In the genomic region with DNA sequence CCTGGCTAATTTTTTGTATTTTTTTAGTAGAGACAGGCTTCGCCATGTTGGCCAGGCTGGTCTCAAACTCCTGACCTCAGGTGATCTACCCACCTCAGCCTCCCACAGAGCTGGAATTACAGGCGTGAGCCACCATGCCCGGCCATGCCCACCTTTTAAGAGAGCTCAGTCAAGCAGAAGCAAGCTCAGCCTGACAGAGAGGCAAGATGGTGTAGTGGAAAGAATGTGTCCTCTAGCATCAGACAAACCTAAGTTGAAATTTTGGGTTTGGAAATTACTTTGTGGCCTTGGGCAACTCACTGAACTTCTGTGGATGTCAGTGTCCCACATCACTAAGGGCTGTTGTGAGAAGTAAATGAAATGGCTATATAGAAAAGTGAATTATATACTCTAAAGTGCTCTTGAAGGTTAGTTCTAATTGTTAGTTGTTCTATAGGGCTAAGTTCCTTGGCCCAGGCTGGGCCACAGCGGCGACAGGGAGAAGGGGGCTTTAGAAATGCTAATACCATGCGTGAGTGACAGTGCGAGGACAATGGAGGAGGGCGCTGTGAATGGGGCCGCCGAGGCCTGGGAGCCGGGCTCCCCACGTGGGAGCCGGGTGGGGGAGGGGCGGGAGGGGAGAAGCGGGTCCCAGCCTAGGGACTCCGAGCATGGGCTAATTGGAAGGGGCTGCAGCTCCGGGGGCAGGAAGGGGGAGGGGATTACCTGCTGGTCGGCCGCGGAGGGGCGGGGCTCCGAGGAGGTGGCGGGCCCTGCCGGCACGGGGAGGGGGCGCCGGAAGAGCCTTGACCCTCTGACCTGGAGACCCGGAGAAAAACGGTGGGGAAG, we compare ENCODE assay signal across 21 cellular contexts. TPM values are rescaled to one million over a fixed set of nuclear protein-coding genes. Genes with fewer than 3 reads are reported as not detected.
DNase-seq lines count a peak whose midpoint lies in the region; ATAC-seq and TF ChIP-seq lines count a peak whose summit lies in the region.
"Had no signal": no experiment of that assay in that cellular context is flagged by ENCODE, and none has a peak within 500 bp of the region (broad histone marks: within the 10 kb centered on the region; RNA-seq: fewer than 3 reads in every experiment).

No MANE protein-coding gene starts in this region.

- CTCF ChIA-PET in RWPE1 (lab: Yijun Ruan, JAX) (no interaction called here), Caco-2 (lab: Charles Lee) (no interaction called here)

- H3K4me3 ChIP-seq in HAP-1: peak overlapping the region; percentile 40
- peak overlapping the region; percentile 59 for H3K4me3 ChIP-seq in iPS-15b (ENCODE audit: low read depth, low read length)
- peak overlapping the region; percentile 41 for H3K4me3 ChIP-seq in neuron (ENCODE audit: low read length)
- no peak overlapping the region for H3K4me3 ChIP-seq in Caco-2 (ENCODE audit: low read depth, low read length)
- H3K4me3 ChIP-seq: mucosa of descending colon, pancreas, Peyer's patch, SK-N-MC had no signal

- no peak overlapping the region for H2AFZ ChIP-seq in neuron (ENCODE audit: low read depth, low read length)

- H3K9me3 Mint-ChIP-seq in activated T-helper 17 cell treated with anti-CD3 and anti-CD28 coated beads, Interleukin-2, amount 50 U/mL, for 72 hours: no peaks in the 10 kb centered on the region
- H3K9me3 Mint-ChIP-seq in Caco-2 (ENCODE audit: unreplicated experiment): no peaks in the 10 kb centered on the region
- H3K9me3 Mint-ChIP-seq: activated T-helper 2 cell treated with anti-CD3 and anti-CD28 coated beads, Interferon-gamma antibody, Interleukin-2, Interleukin-4, amounts not matched to agents 10 μg/mL and 5 μg/mL and 100 μg/mL, durations not matched to agents 14 hours and 24 hours and 36 hours had no signal

- intact Hi-C loops in Caco-2 (cut with micrococcal nuclease; ENCODE audit: unreplicated experiment): no loop called here

- H3K27me3 Mint-ChIP-seq in activated T-helper 17 cell treated with anti-CD3 and anti-CD28 coated beads, Interleukin-2, amount 50 U/mL, for 72 hours: no peaks in the 10 kb centered on the region
- no peaks in the 10 kb centered on the region for H3K27me3 Mint-ChIP-seq in Caco-2 (ENCODE audit: insufficient read depth, unreplicated experiment)

- no peaks in the 10 kb centered on the region for H3K36me3 Mint-ChIP-seq in activated T-helper 17 cell treated with anti-CD3 and anti-CD28 coated beads, Interleukin-2, amount 50 U/mL, for 72 hours (ENCODE audit: low read depth)
- H3K36me3 Mint-ChIP-seq in Caco-2 (ENCODE audit: insufficient read depth, unreplicated experiment): no peaks in the 10 kb centered on the region

- H3K27me3 ChIP-seq in HAP-1 (ENCODE audit: low read depth): no peaks in the 10 kb centered on the region
- no peaks in the 10 kb centered on the region for H3K27me3 ChIP-seq in iPS-15b (ENCODE audit: control insufficient read depth, insufficient read depth, low read length)
- H3K27me3 ChIP-seq in neuron (ENCODE audit: insufficient read depth, low read length): no peaks in the 10 kb centered on the region
- H3K27me3 ChIP-seq in Caco-2 (replicated peaks; ENCODE audit: control insufficient read depth, insufficient read depth, low read length): no peaks in the 10 kb centered on the region
- H3K27me3 ChIP-seq: Peyer's patch had no signal

- no peak overlapping the region for H3K4me3 Mint-ChIP-seq in activated T-helper 17 cell treated with anti-CD3 and anti-CD28 coated beads, Interleukin-2, amount 50 U/mL, for 72 hours
- no peak overlapping the region for H3K4me3 Mint-ChIP-seq in Caco-2 (ENCODE audit: unreplicated experiment)

- H3K27ac ChIP-seq in RWPE1: peak overlapping the region; percentile 65
- H3K27ac ChIP-seq: pancreas, Peyer's patch, SK-N-MC had no signal

- ATAC-seq in activated T-helper 17 cell treated with anti-CD3 and anti-CD28 coated beads, Interleukin-2, amount 50 U/mL, for 72 hours (replicated peaks): no peak
- ATAC-seq: left colon, mucosa of descending colon had no signal

- in situ Hi-C loops in HAP-1 (cut with MboI; ENCODE audit: low sequenced_read_pairs): no loop called here

- TF ChIP-seq CTCF in RWPE1 (conservative IDR thresholded peaks at IDR 0.05; ENCODE audit: low read depth) (no peak), Caco-2 (IDR thresholded peaks at IDR 0.05; ENCODE audit: insufficient read depth in 1 of 2, low read depth in 1 of 2, low read length in 1 of 2, severe bottlenecking in 1 of 2, unreplicated experiment in 1 of 2) (no peak)

- POLR2A ChIA-PET in RWPE1 (lab: Yijun Ruan, JAX; ENCODE audit: low non-redundant PET) (no interaction called here), Caco-2 (lab: Charles Lee) (no interaction called here)

- H3K4me1 Mint-ChIP-seq in activated T-helper 17 cell treated with anti-CD3 and anti-CD28 coated beads, Interleukin-2, amount 50 U/mL, for 72 hours: no peaks in the 10 kb centered on the region
- peaks cover 7% of the 10 kb centered on the region for H3K4me1 Mint-ChIP-seq in Caco-2 (ENCODE audit: low read depth, unreplicated experiment)

- H3K9me3 ChIP-seq in HAP-1 (no peaks in the 10 kb centered on the region; the same call in 1 of the 2 replicates), iPS-15b (ENCODE audit: control insufficient read depth, insufficient read depth, low read length) (no peaks in the 10 kb centered on the region), neuron (ENCODE audit: low read length) (no peaks in the 10 kb centered on the region), Caco-2 (no peaks in the 10 kb centered on the region)
- H3K9me3 ChIP-seq: mucosa of descending colon, pancreas, Peyer's patch had no signal

- no peaks in the 10 kb centered on the region for H3K36me3 ChIP-seq in HAP-1 (replicated peaks)
- no peaks in the 10 kb centered on the region for H3K36me3 ChIP-seq in iPS-15b (ENCODE audit: control insufficient read depth, insufficient read depth, low read length)
- no peaks in the 10 kb centered on the region for H3K36me3 ChIP-seq in neuron (ENCODE audit: insufficient read depth, low read length)
- no peaks in the 10 kb centered on the region for H3K36me3 ChIP-seq in Caco-2 (ENCODE audit: control insufficient read depth, insufficient read depth, low read length)
- H3K36me3 ChIP-seq: pancreas, Peyer's patch had no signal

- H3K27ac Mint-ChIP-seq in activated T-helper 17 cell treated with anti-CD3 and anti-CD28 coated beads, Interleukin-2, amount 50 U/mL, for 72 hours: no peak overlapping the region
- no peak overlapping the region for H3K27ac Mint-ChIP-seq in Caco-2 (ENCODE audit: unreplicated experiment)
- H3K27ac Mint-ChIP-seq: activated T-helper 2 cell treated with anti-CD3 and anti-CD28 coated beads, Interferon-gamma antibody, Interleukin-2, Interleukin-4, amounts not matched to agents 10 μg/mL and 5 μg/mL and 100 μg/mL, durations not matched to agents 14 hours and 24 hours and 36 hours had no signal

- DNase-seq in HAP-1 (ENCODE audit: low spot score in 2 of 2) (peak; percentile 90 to 91), RWPE1 (ENCODE audit: low spot score) (no peak), foreskin melanocyte (no peak), Caco-2 (no peak), COLO829 (ENCODE audit: low spot score) (no peak)
- DNase-seq: caudate nucleus; effector CD4-positive, alpha-beta T cell; KG1; left colon; mucosa of descending colon; NCI-H2029 treated with DMSO at 0.1 percent for 48 hours; NCI-H748 treated with DMSO at 0.1 percent for 48 hours; Peyer's patch; stimulated activated CD4-positive, alpha-beta T cell treated with anti-CD3 and anti-CD28 coated beads, Interleukin-4, amount 100 ng/mL, for 1 hour; T-helper 9 cell had no signal

- no TSS peak for BruUV-seq in Caco-2 (replicated peaks; lab: Mats Ljungman, UMichigan)

- peak overlapping the region; percentile 37 for H3K9ac ChIP-seq in iPS-15b (ENCODE audit: low read depth, low read length)

- H3K4me1 ChIP-seq in HAP-1: peaks cover 51% of the 10 kb centered on the region
- H3K4me1 ChIP-seq in iPS-15b (ENCODE audit: control insufficient read depth, insufficient read depth, low read length): peaks cover 9% of the 10 kb centered on the region
- peaks cover 44% of the 10 kb centered on the region for H3K4me1 ChIP-seq in neuron (ENCODE audit: insufficient read depth, low read length)
- no peaks in the 10 kb centered on the region for H3K4me1 ChIP-seq in Caco-2
- H3K4me1 ChIP-seq: pancreas, Peyer's patch had no signal

RNA-seq across cellular contexts. Expression of a gene that starts 15.6 kb away (rescaled TPM):
- 10 to 100 TPM; 13.6 to 21.3 TPM for total RNA-seq in activated T-helper 17 cell treated with anti-CD3 and anti-CD28 coated beads, Interleukin-2, amount 50 U/mL, for 72 hours
- 10.7 and 13.4 TPM in 2 replicates for total RNA-seq in Caco-2 (2022)

Comparison
In these comparisons a context has a peak if more than half of its experiments do, and no peak if none do; other contexts are left out.
1. DNase-seq: peak in HAP-1 (2 of 2); none in RWPE1 (single experiment), foreskin melanocyte (single experiment), Caco-2 (0 of 2) and COLO829 (single experiment).